21 cellular contexts compared by ENCODE assay signal in the genomic region with DNA sequence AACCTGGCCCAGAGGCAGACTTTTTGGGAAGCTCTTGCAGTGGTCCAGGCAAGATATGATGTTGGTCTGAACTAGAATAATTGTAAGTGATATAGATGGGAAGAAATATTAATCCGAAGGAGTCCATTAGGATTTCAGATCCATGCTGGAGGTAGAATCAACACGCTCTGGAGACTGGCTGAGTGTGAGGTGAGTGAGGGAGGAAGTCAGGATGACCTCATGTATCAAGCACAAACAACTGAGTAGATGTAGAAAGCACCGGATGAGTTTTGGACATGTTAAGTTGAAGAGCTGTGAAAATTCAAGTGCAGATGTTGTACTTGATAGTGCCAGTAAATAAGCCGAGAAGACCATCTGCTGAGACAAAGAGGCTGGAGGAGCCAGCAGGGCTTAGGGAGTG. TPM values are rescaled to one million over a fixed set of nuclear protein-coding genes. Genes with fewer than 3 reads are reported as not detected.
A peak's percentile ranks its signal among the peaks of the same experiment; 100 is the strongest.
DNase-seq lines count a peak whose midpoint lies in the region; ATAC-seq and TF ChIP-seq lines count a peak whose summit lies in the region.
"Had no signal": no experiment of that assay in that cellular context is flagged by ENCODE, and none has a peak within 500 bp of the region (broad histone marks: within the 10 kb centered on the region; RNA-seq: fewer than 3 reads in every experiment).

No MANE protein-coding gene starts in this region.

- WGBS in body of pancreas, 2 donors, result 62% methylated on average over 4 of the region's 4 CpGs

- H3K27ac Mint-ChIP-seq in HFFc6, result no peak overlapping the region
- H3K27ac Mint-ChIP-seq: B cell; GM23338; IgD-negative memory B cell; T-cell; T-helper 2 cell treated with Interferon-gamma antibody and Interleukin-4, amounts not matched to agents 5 μg/mL and 100 μg/mL, for 36 hours had no signal

- peaks cover 16% of the 10 kb centered on the region for H3K27me3 Mint-ChIP-seq in HFFc6 (ENCODE audit: insufficient read depth)

- TF ChIP-seq CTCF in body of pancreas (IDR thresholded peaks at IDR 0.05), result no peak
- TF ChIP-seq CTCF in HFFc6 (IDR thresholded peaks at IDR 0.05), result no peak

- H3K4me3 ChIP-seq in body of pancreas, result no peak overlapping the region
- H3K4me3 ChIP-seq: GM12878, GM23338, SJCRH30 had no signal

- H3K27me3 ChIP-seq in body of pancreas, result peaks cover 0 to 2% of the 10 kb centered on the region in 2 donors
- H3K27me3 ChIP-seq: SJCRH30 had no signal

- H3K36me3 ChIP-seq in body of pancreas (replicated peaks in 1 of 2; ENCODE audit: insufficient read depth in 1 of 2, low read depth in 2 of 2), result no peaks in the 10 kb centered on the region
- H3K36me3 ChIP-seq: SJCRH30 had no signal

- no peaks in the 10 kb centered on the region for H3K9me3 Mint-ChIP-seq in HFFc6
- H3K9me3 Mint-ChIP-seq: T-helper 2 cell treated with Interferon-gamma antibody and Interleukin-4, amounts not matched to agents 5 μg/mL and 100 μg/mL, for 36 hours had no signal

- H3K4me1 ChIP-seq in body of pancreas, result no peaks in the 10 kb centered on the region

- intact Hi-C loops in body of pancreas (cut with DNase I), result no loop called here

- H3K4me1 Mint-ChIP-seq in HFFc6 (ENCODE audit: low read depth), result no peaks in the 10 kb centered on the region
- H3K4me1 Mint-ChIP-seq: IgD-negative memory B cell had no signal

- no peaks in the 10 kb centered on the region for H3K9me3 ChIP-seq in body of pancreas
- H3K9me3 ChIP-seq: SJCRH30 had no signal

- DNase-seq in DMS 273 treated with DMSO at 0.1 percent for 48 hours (lab: John Stamatoyannopoulos, UW) (peak; percentile 95), NCI-H1694 treated with DMSO at 0.1 percent for 48 hours (lab: John Stamatoyannopoulos, UW) (peak; percentile 69), NCI-H524 (lab: John Stamatoyannopoulos, UW) (peak; percentile 68 to 95), body of pancreas (no peak), NCI-H1048 (lab: John Stamatoyannopoulos, UW) (no peak), HFFc6 (no peak)
- DNase-seq: HCEC 1CT, NCI-H187 treated with DMSO at 0.1 percent for 48 hours, NCI-H2107, NCI-H226, NCI-H748 treated with DMSO at 0.1 percent for 48 hours, SJCRH30, T-cell had no signal

- H3K27ac ChIP-seq in body of pancreas, result no peak overlapping the region
- H3K27ac ChIP-seq: SJCRH30 had no signal

- H3K36me3 Mint-ChIP-seq in HFFc6 (ENCODE audit: low read depth), result no peaks in the 10 kb centered on the region
- H3K36me3 Mint-ChIP-seq: T-cell had no signal

- no peak for TF ChIP-seq POLR2A in body of pancreas (IDR thresholded peaks at IDR 0.05)

- no peak overlapping the region for H3K4me3 Mint-ChIP-seq in HFFc6
- H3K4me3 Mint-ChIP-seq: B cell; GM23338; IgD-negative memory B cell; T-cell; T-helper 2 cell treated with Interferon-gamma antibody and Interleukin-4, amounts not matched to agents 5 μg/mL and 100 μg/mL, for 36 hours had no signal

- ATAC-seq in body of pancreas, result peak; percentile 18
- no peak for ATAC-seq in GM21717 (IDR thresholded peaks at IDR 0.05; ENCODE audit: unreplicated experiment)
- no peak for ATAC-seq in HG03108 (IDR thresholded peaks at IDR 0.05; ENCODE audit: unreplicated experiment)
- ATAC-seq: GM12878, GM23338, Panc1, T-cell had no signal

RNA-seq across cellular contexts. Expression of a gene that starts 5.2 kb away (rescaled TPM):
- total RNA-seq in body of pancreas, result under 1 TPM in 1 of 2 donors, not detected in 1; 0.78 TPM
- not detected for total RNA-seq in HFFc6 (2021; fragmentation: NEBNext Ultra II Directional; extraction: Animal tissue kit (Norgen Biotek cat#: 25700))
- total RNA-seq: B cell, SJCRH30, T-cell had no signal

Comparison
In these comparisons a context has a peak if more than half of its experiments do, and no peak if none do; other contexts are left out.
1. DNase-seq: peak in DMS 273 treated with DMSO at 0.1 percent for 48 hours (single experiment), NCI-H1694 treated with DMSO at 0.1 percent for 48 hours (single experiment) and NCI-H524 (2 of 2); none in body of pancreas (0 of 4), NCI-H1048 (single experiment) and HFFc6 (single experiment).